ENCODE assay signal across 21 cellular contexts in genomic region chr4:184763150-184763780, GRCh38. TPM values are rescaled to one million over a fixed set of nuclear protein-coding genes. Genes with fewer than 3 reads are reported as not detected.
DNase-seq lines count a peak whose midpoint lies in the region; ATAC-seq and TF ChIP-seq lines count a peak whose summit lies in the region.
"Had no signal": no experiment of that assay in that cellular context is flagged by ENCODE, and none has a peak within 500 bp of the region (broad histone marks: within the 10 kb centered on the region; RNA-seq: fewer than 3 reads in every experiment).

No MANE protein-coding gene starts in this region.

- CTCF ChIA-PET in RWPE1 (lab: Yijun Ruan, JAX) = interaction anchor here (1.0 to 1.5 kb wide), 2 partner anchors 18 to 332 kb away, joined by 3 read pairs; no protein-coding TSS in a partner anchor

- H3K36me3 Mint-ChIP-seq in activated naive CD8-positive, alpha-beta T cell = peaks cover 26% of the 10 kb centered on the region
- H3K36me3 Mint-ChIP-seq in activated naive CD8-positive, alpha-beta T cell treated with anti-CD3 and anti-CD28 coated beads, Interleukin-2, amount 50 U/mL, for 24 hours (ENCODE audit: low read depth) = peaks cover 53% of the 10 kb centered on the region
- H3K36me3 Mint-ChIP-seq in stimulated activated naive B cell treated with anti-CD40 and anti-IgM and Interleukin-4, amounts not matched to agents 10 μg/mL and 1 μg/mL and 100 μg/mL, for 72 hours = peaks cover 71 to 76% of the 10 kb centered on the region in 2 donors

- peaks cover 6 to 9% of the 10 kb centered on the region in 2 donors for H3K36me3 ChIP-seq in body of pancreas (replicated peaks in 1 of 2; ENCODE audit: insufficient read depth in 1 of 2, low read depth in 2 of 2)

- intact Hi-C loops in body of pancreas (cut with DNase I) = no loop called here

- ATAC-seq in activated naive CD8-positive, alpha-beta T cell treated with anti-CD3 and anti-CD28 coated beads, Interleukin-2, amount 50 U/mL, for 24 hours = no peak
- ATAC-seq in stimulated activated naive B cell treated with anti-CD40 and anti-IgM and Interleukin-4, amounts not matched to agents 10 μg/mL and 1 μg/mL and 100 μg/mL, for 72 hours (replicated peaks) = no peak
- no peak for ATAC-seq in body of pancreas
- ATAC-seq: Panc1, WTC11 had no signal

- H3K27ac ChIP-seq in RWPE1 = no peak overlapping the region
- H3K27ac ChIP-seq in body of pancreas = no peak overlapping the region
- H3K27ac ChIP-seq: HL-60 had no signal

- H3K27ac Mint-ChIP-seq in activated naive CD8-positive, alpha-beta T cell = peak overlapping the region; percentile 41
- H3K27ac Mint-ChIP-seq in activated naive CD8-positive, alpha-beta T cell treated with anti-CD3 and anti-CD28 coated beads, Interleukin-2, amount 50 U/mL, for 24 hours = no peak overlapping the region
- peak overlapping the region; percentile 42 for H3K27ac Mint-ChIP-seq in stimulated activated naive B cell treated with anti-CD40 and anti-IgM and Interleukin-4, amounts not matched to agents 10 μg/mL and 1 μg/mL and 100 μg/mL, for 72 hours
- H3K27ac Mint-ChIP-seq: B cell, mesothelial cell of epicardium, WTC11 had no signal

- H3K27me3 Mint-ChIP-seq in activated naive CD8-positive, alpha-beta T cell = no peaks in the 10 kb centered on the region
- no peaks in the 10 kb centered on the region for H3K27me3 Mint-ChIP-seq in activated naive CD8-positive, alpha-beta T cell treated with anti-CD3 and anti-CD28 coated beads, Interleukin-2, amount 50 U/mL, for 24 hours
- no peaks in the 10 kb centered on the region for H3K27me3 Mint-ChIP-seq in stimulated activated naive B cell treated with anti-CD40 and anti-IgM and Interleukin-4, amounts not matched to agents 10 μg/mL and 1 μg/mL and 100 μg/mL, for 72 hours
- H3K27me3 Mint-ChIP-seq: B cell had no signal

- H3K4me3 ChIP-seq in fibroblast of mammary gland (ENCODE audit: control insufficient read depth, low read depth, low read length) = no peak overlapping the region
- H3K4me3 ChIP-seq in body of pancreas = no peak overlapping the region
- H3K4me3 ChIP-seq: adrenal gland, smooth muscle cell had no signal

- DNase-seq in activated naive CD8-positive, alpha-beta T cell treated with anti-CD3 and anti-CD28 coated beads, Interleukin-2, amount 50 U/mL, for 24 hours = no peak
- peak; percentile 20 for DNase-seq in GM03348 (ENCODE audit: low spot score)
- peak; percentile 91 for DNase-seq in fibroblast of mammary gland (ENCODE audit: low read depth)
- no peak for DNase-seq in stimulated activated naive B cell treated with anti-CD40 and anti-IgM and Interleukin-4, amounts not matched to agents 10 μg/mL and 1 μg/mL and 100 μg/mL, for 72 hours
- DNase-seq in RWPE1 (ENCODE audit: low spot score) = no peak
- DNase-seq in body of pancreas = no peak
- DNase-seq in 8988T = no peak
- DNase-seq: adrenal gland, DMS79 treated with DMSO at 0.1 percent for 48 hours, islet precursor cell, KG1, NCI-H1092 treated with DMSO at 0.1 percent for 48 hours, NCI-H774, SW 1271 had no signal

- POLR2A ChIA-PET in RWPE1 (lab: Yijun Ruan, JAX; ENCODE audit: low non-redundant PET) = no interaction called here

- H3K9me3 ChIP-seq in body of pancreas = no peaks in the 10 kb centered on the region
- H3K9me3 ChIP-seq: adrenal gland had no signal

- H3K4me3 Mint-ChIP-seq in activated naive CD8-positive, alpha-beta T cell = no peak overlapping the region
- no peak overlapping the region for H3K4me3 Mint-ChIP-seq in activated naive CD8-positive, alpha-beta T cell treated with anti-CD3 and anti-CD28 coated beads, Interleukin-2, amount 50 U/mL, for 24 hours
- H3K4me3 Mint-ChIP-seq in stimulated activated naive B cell treated with anti-CD40 and anti-IgM and Interleukin-4, amounts not matched to agents 10 μg/mL and 1 μg/mL and 100 μg/mL, for 72 hours = no peak overlapping the region
- H3K4me3 Mint-ChIP-seq: B cell, mesothelial cell of epicardium, WTC11 had no signal

- WGBS in body of pancreas, 2 donors = 90 to 91% methylated on average over 14 of the region's 14 CpGs

- H3K9me3 Mint-ChIP-seq in activated naive CD8-positive, alpha-beta T cell (ENCODE audit: low read depth) = no peaks in the 10 kb centered on the region
- no peaks in the 10 kb centered on the region for H3K9me3 Mint-ChIP-seq in activated naive CD8-positive, alpha-beta T cell treated with anti-CD3 and anti-CD28 coated beads, Interleukin-2, amount 50 U/mL, for 24 hours
- H3K9me3 Mint-ChIP-seq in stimulated activated naive B cell treated with anti-CD40 and anti-IgM and Interleukin-4, amounts not matched to agents 10 μg/mL and 1 μg/mL and 100 μg/mL, for 72 hours = no peaks in the 10 kb centered on the region

- TF ChIP-seq POLR2A in body of pancreas (IDR thresholded peaks at IDR 0.05) = no peak

- H3K27me3 ChIP-seq in body of pancreas = no peaks in the 10 kb centered on the region
- H3K27me3 ChIP-seq: adrenal gland had no signal

- peaks cover 21% of the 10 kb centered on the region for H3K4me1 Mint-ChIP-seq in activated naive CD8-positive, alpha-beta T cell (ENCODE audit: low read depth)
- peaks cover 17% of the 10 kb centered on the region for H3K4me1 Mint-ChIP-seq in activated naive CD8-positive, alpha-beta T cell treated with anti-CD3 and anti-CD28 coated beads, Interleukin-2, amount 50 U/mL, for 24 hours
- peaks cover 11 to 19% of the 10 kb centered on the region in 2 donors for H3K4me1 Mint-ChIP-seq in stimulated activated naive B cell treated with anti-CD40 and anti-IgM and Interleukin-4, amounts not matched to agents 10 μg/mL and 1 μg/mL and 100 μg/mL, for 72 hours
- H3K4me1 Mint-ChIP-seq: mesothelial cell of epicardium, WTC11 had no signal

- H3K4me1 ChIP-seq in body of pancreas = no peaks in the 10 kb centered on the region
- H3K4me1 ChIP-seq: adrenal gland had no signal

- TF ChIP-seq CTCF in fibroblast of mammary gland (conservative IDR thresholded peaks at IDR 0.05; ENCODE audit: control insufficient read depth, insufficient read depth, low read depth, low read length) (no peak), RWPE1 (conservative IDR thresholded peaks at IDR 0.05; ENCODE audit: low read depth) (no peak), body of pancreas (IDR thresholded peaks at IDR 0.05) (no peak)

RNA-seq across cellular contexts. Expression of gene CENPU, which starts 29.4 kb away (rescaled TPM):
- total RNA-seq in body of pancreas = 1 to 10 TPM; 2.1 to 2.3 TPM

Comparison
In these comparisons a context has a peak if more than half of its experiments do, and no peak if none do; other contexts are left out.
1. DNase-seq: peak in GM03348 (single experiment) and fibroblast of mammary gland (single experiment); none in activated naive CD8-positive, alpha-beta T cell treated with anti-CD3 and anti-CD28 coated beads, Interleukin-2, amount 50 U/mL, for 24 hours (single experiment), stimulated activated naive B cell treated with anti-CD40 and anti-IgM and Interleukin-4, amounts not matched to agents 10 μg/mL and 1 μg/mL and 100 μg/mL, for 72 hours (single experiment), RWPE1 (single experiment), body of pancreas (0 of 4) and 8988T (single experiment).